ENCODE assay signal across 35 cellular contexts in the genomic region with DNA sequence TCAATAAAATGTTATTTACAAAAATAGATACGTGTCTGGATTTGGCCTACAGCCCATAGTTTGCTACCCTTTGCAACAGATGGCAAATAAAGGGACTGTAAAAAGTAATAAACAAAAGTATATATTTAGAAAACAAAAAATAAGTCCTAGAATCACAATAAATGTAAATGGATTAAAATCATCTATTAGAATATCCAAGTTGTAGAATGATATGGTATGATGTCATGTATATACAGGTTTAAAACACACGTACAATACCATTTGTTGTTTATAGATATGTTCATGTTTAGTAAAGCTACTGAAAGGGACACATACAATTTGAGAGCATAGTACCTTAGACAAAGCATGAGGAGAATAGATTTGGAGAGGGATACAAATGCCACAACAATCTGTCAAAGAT.
"Had no signal": no experiment of that assay in that cellular context is flagged by ENCODE, and none has a peak within 500 bp of the region (broad histone marks: within the 10 kb centered on the region; RNA-seq: fewer than 3 reads in every experiment).

No MANE protein-coding gene starts in this region.

- H3K9me3 ChIP-seq: MG63 had no signal

- DNase-seq: Karpas-422, Kasumi-1, MG63, MM.1S, MV-4-11, NCI-H1048, NCI-H1092, NCI-H1092 treated with DMSO at 0.1 percent for 48 hours, NCI-H1105, NCI-H1105 treated with DMSO at 0.1 percent for 48 hours, NCI-H1417, NCI-H1417 treated with DMSO at 0.1 percent for 48 hours, NCI-H1436, NCI-H1436 treated with DMSO at 0.1 percent for 48 hours, NCI-H146, NCI-H1694, NCI-H1694 treated with DMSO at 0.1 percent for 48 hours, NCI-H187, NCI-H187 treated with DMSO at 0.1 percent for 48 hours, NCI-H1930, NCI-H2029, NCI-H2029 treated with DMSO at 0.1 percent for 48 hours, NCI-H2081, NCI-H2081 treated with DMSO at 0.1 percent for 48 hours, NCI-H2107, NCI-H2171, NCI-H2171 treated with DMSO at 0.1 percent for 48 hours, NCI-H2227 treated with DMSO at 0.1 percent for 48 hours, NCI-H226, NCI-H345, NCI-H446, NCI-H446 treated with DMSO at 0.1 percent for 48 hours, NCI-H510A, NCI-H510A treated with DMSO at 0.1 percent for 48 hours, NCI-H524 had no signal

- H3K4me3 ChIP-seq: MG63 had no signal

- H3K27me3 ChIP-seq: MG63 had no signal

- H3K36me3 ChIP-seq: MG63 had no signal
